ENCODE assay signal across 17 cellular contexts in the genomic region with DNA sequence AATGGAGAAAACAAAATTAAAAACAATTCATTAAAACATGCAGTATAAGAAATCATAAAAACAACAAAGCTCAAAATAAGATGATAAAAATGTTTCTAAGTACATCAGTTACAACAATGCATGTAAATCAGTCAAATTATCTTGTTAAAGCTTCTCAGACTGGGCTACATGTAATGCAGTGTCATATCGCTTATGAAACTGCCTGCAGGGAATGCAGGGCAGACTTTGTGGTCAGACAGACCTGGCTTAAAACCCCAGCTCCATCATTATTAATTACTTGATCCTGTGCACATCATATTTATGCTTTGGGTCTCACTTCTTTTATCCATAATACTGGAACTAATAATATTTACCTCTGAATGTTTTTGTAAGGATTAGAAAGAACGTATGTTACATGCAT.
A peak's percentile ranks its signal among the peaks of the same experiment; 100 is the strongest.
DNase-seq lines count a peak whose midpoint lies in the region; ATAC-seq, FAIRE-seq and TF ChIP-seq lines count a peak whose summit lies in the region.
"Had no signal": no experiment of that assay in that cellular context is flagged by ENCODE, and none has a peak within 500 bp of the region (broad histone marks: within the 10 kb centered on the region; RNA-seq: fewer than 3 reads in every experiment).

No MANE protein-coding gene starts in this region.

- no peak for TF ChIP-seq CTCF in D721Med (IDR thresholded peaks at IDR 0.05; ENCODE audit: insufficient read depth, missing control alignments)

- DNase-seq in D721Med (ENCODE audit: insufficient read length, low spot score) (no peak), ELR (ENCODE audit: low read depth) (peak; percentile 38), RPMI7951 (ENCODE audit: low read depth) (peak; percentile 50), iris pigment epithelial cell (ENCODE audit: low read depth) (peak; percentile 56), NCI-H526 (lab: John Stamatoyannopoulos, UW) (no peak)
- DNase-seq in activated CD8-positive, alpha-beta memory T cell treated with anti-CD3 and anti-CD28 coated beads, Interleukin-2, amount 50 U/mL, for 4 hours = no peak
- DNase-seq: ACHN; BE2C; C1 segment of cervical spinal cord; CD4-positive, CD25-positive, alpha-beta regulatory T cell; CD8-positive, alpha-beta memory T cell; DMS79 treated with DMSO at 0.1 percent for 48 hours; H9 had no signal

- ATAC-seq in GM19035 (IDR thresholded peaks at IDR 0.05; ENCODE audit: unreplicated experiment) = no peak
- ATAC-seq: GM12878 had no signal

- FAIRE-seq in D721Med (lab: Jason Lieb, UNC) = peak; percentile 76
- FAIRE-seq: GM12878, GM19239, H1 had no signal

Comparison
In these comparisons a context has a peak if more than half of its experiments do, and no peak if none do; other contexts are left out.
1. DNase-seq: peak in ELR (single experiment), RPMI7951 (single experiment) and iris pigment epithelial cell (single experiment); none in D721Med (single experiment), NCI-H526 (0 of 2) and activated CD8-positive, alpha-beta memory T cell treated with anti-CD3 and anti-CD28 coated beads, Interleukin-2, amount 50 U/mL, for 4 hours (single experiment).